ENCODE assay signal across 8 cellular contexts in genomic region chr18:21740724-21741510, GRCh38. TPM values are rescaled to one million over a fixed set of nuclear protein-coding genes. Genes with fewer than 3 reads are reported as not detected.
DNase-seq lines count a peak whose midpoint lies in the region; ATAC-seq and TF ChIP-seq lines count a peak whose summit lies in the region.

MIB1 (plus strand) TSS chr18:21740792; CDS start chr18:21741584, 792 bp downstream.

- H3K27ac ChIP-seq in SJCRH30, result peak within 1 kb of the TSS; percentile 94
- peak within 1 kb of the TSS; percentile 83 to 99 (median 98) for H3K27ac ChIP-seq in heart right ventricle

- 0 to 1% methylated on average over 82 to 95 of the region's 95 CpGs for WGBS in heart right ventricle, 2 donors

- H3K4me1 ChIP-seq in ES-I3 (ENCODE audit: insufficient read depth, low read length), result no peaks in the 10 kb centered on the region; the same call in 1 of the 2 replicates
- peaks cover 3% of the 10 kb centered on the region; the same call in 1 of the 2 replicates for H3K4me1 ChIP-seq in SJCRH30
- H3K4me1 ChIP-seq in adipocyte (ENCODE audit: control insufficient read depth, insufficient read depth, low read length), result peaks cover 18% of the 10 kb centered on the region
- peaks cover 0 to 44% (median 14%) of the 10 kb centered on the region in 9 donors for H3K4me1 ChIP-seq in heart right ventricle

- peak; percentile 55 for ATAC-seq in GM21576 (IDR thresholded peaks at IDR 0.05; ENCODE audit: unreplicated experiment)
- ATAC-seq in heart right ventricle, result peak; percentile 81 to 95 (median 86)

- no peaks in the 10 kb centered on the region for H3K36me3 ChIP-seq in ES-I3 (ENCODE audit: insufficient read depth, low read length)
- H3K36me3 ChIP-seq in SJCRH30, result no peaks in the 10 kb centered on the region
- no peaks in the 10 kb centered on the region for H3K36me3 ChIP-seq in adipocyte (ENCODE audit: control insufficient read depth, insufficient read depth, low read length, severe bottlenecking)
- no peaks in the 10 kb centered on the region for H3K36me3 ChIP-seq in heart right ventricle

- peak in 1 of 9 donors; percentile 6 for TF ChIP-seq CTCF in heart right ventricle (IDR thresholded peaks at IDR 0.05)

- intact Hi-C loops in heart right ventricle (cut with DNase I) (loop anchor here in 6 of 10 donors (1.0 to 10.0 kb wide), 7 partner anchors 36 to 1234 kb away; partner anchors contain the start of genes ABHD3 (in 3 of the 6) and ESCO1 (in 2 of the 6)), posterior cingulate gyrus (cut with DNase I) (loop anchor here (2.0 to 10.0 kb wide), 4 partner anchors 36 to 140 kb away; partner anchors contain the start of genes ABHD3 and ESCO1)

- DNase-seq in HuH-7.5 (ENCODE audit: low spot score), result peak; percentile 29
- peak in 1 of 2 experiments; percentile 97 for DNase-seq in SJCRH30
- DNase-seq in adipocyte (ENCODE audit: low read depth), result no peak
- DNase-seq in heart right ventricle, result peak; percentile 64 to 99
- peak in 7 of 10 donors; percentile 35 to 93 (median 42) for DNase-seq in posterior cingulate gyrus
- DNase-seq in RPMI8226, result no peak

- H3K9ac ChIP-seq in ES-I3 (ENCODE audit: low read depth, low read length) (peak within 1 kb of the TSS; percentile 97), adipocyte (ENCODE audit: low read length) (peak within 1 kb of the TSS; percentile 91)

- no peaks in the 10 kb centered on the region for H3K9me3 ChIP-seq in ES-I3 (ENCODE audit: control insufficient read depth, insufficient read depth, low read length)
- no peaks in the 10 kb centered on the region for H3K9me3 ChIP-seq in SJCRH30 (replicated peaks)
- no peaks in the 10 kb centered on the region for H3K9me3 ChIP-seq in adipocyte (ENCODE audit: control insufficient read depth, low read length)
- peaks cover 0 to 10% (median 0%) of the 10 kb centered on the region in 11 donors for H3K9me3 ChIP-seq in heart right ventricle

- peak within 1 kb of the TSS; percentile 97 for H3K4me3 ChIP-seq in SJCRH30
- H3K4me3 ChIP-seq in adipocyte (ENCODE audit: low read length), result peak within 1 kb of the TSS; percentile 88
- H3K4me3 ChIP-seq in heart right ventricle, result peak within 1 kb of the TSS; percentile 66 to 99 (median 89)

- no peaks in the 10 kb centered on the region for H3K27me3 ChIP-seq in SJCRH30
- H3K27me3 ChIP-seq in adipocyte (replicated peaks; ENCODE audit: control insufficient read depth, insufficient read depth, low read length), result no peaks in the 10 kb centered on the region
- no peaks in the 10 kb centered on the region for H3K27me3 ChIP-seq in heart right ventricle

RNA-seq across cellular contexts. Expression of gene MIB1, which starts in this region (rescaled TPM):
- total RNA-seq in SJCRH30 (2014; rRNA removed; shearing (Covaris generic)), result 35.0 and 37.8 TPM in 2 replicates
- 10 to 100 TPM; 16.8 to 32.2 (median 26.2) TPM for total RNA-seq in heart right ventricle
- 1 to 10 TPM; 3.7 to 4.0 TPM for polyA plus RNA-seq in heart right ventricle

Comparison
In these comparisons a context has a peak if more than half of its experiments do, and no peak if none do; other contexts are left out.
1. DNase-seq: peak in HuH-7.5 (single experiment), heart right ventricle (2 of 2) and posterior cingulate gyrus (7 of 10); none in adipocyte (single experiment) and RPMI8226 (single experiment).
2. Peak in every context shown above with its lines, with median percentiles within 50 percentile points of each other: H3K4me3 ChIP-seq.